Comparison of ENCODE assay signal across 17 cellular contexts in genomic region chr2:33209976-33210375, GRCh38.
DNase-seq lines count a peak whose midpoint lies in the region; ATAC-seq and TF ChIP-seq lines count a peak whose summit lies in the region.
"Had no signal": no experiment of that assay in that cellular context is flagged by ENCODE, and none has a peak within 500 bp of the region (broad histone marks: within the 10 kb centered on the region; RNA-seq: fewer than 3 reads in every experiment).

No MANE protein-coding gene starts in this region.

- H3K36me3 Mint-ChIP-seq in neural crest cell (ENCODE audit: low read depth) (no peaks in the 10 kb centered on the region), CD14-positive monocyte (no peaks in the 10 kb centered on the region)

- H3K4me3 Mint-ChIP-seq in neural crest cell (no peak overlapping the region), CD14-positive monocyte (no peak overlapping the region)
- H3K4me3 Mint-ChIP-seq: activated CD4-positive, alpha-beta T cell treated with anti-CD3 and anti-CD28 coated beads, Interleukin-2, amount 10 ng/mL, durations not matched to agents 7 days and 5 days; B cell; T-helper 2 cell treated with Interferon-gamma antibody and Interleukin-4, amounts not matched to agents 5 μg/mL and 100 μg/mL, for 36 hours had no signal

- H3K4me1 Mint-ChIP-seq in neural crest cell = peaks cover 6% of the 10 kb centered on the region
- H3K4me1 Mint-ChIP-seq in CD14-positive monocyte = peaks cover 8% of the 10 kb centered on the region
- H3K4me1 Mint-ChIP-seq: activated CD4-positive, alpha-beta T cell treated with anti-CD3 and anti-CD28 coated beads, Interleukin-2, amount 10 ng/mL, durations not matched to agents 7 days and 5 days had no signal

- H3K27ac Mint-ChIP-seq in neural crest cell (ENCODE audit: unreplicated experiment) (peak overlapping the region; percentile 23), CD14-positive monocyte (no peak overlapping the region)
- H3K27ac Mint-ChIP-seq: activated CD4-positive, alpha-beta T cell treated with anti-CD3 and anti-CD28 coated beads, Interleukin-2, amount 10 ng/mL, durations not matched to agents 7 days and 5 days; B cell; T-helper 2 cell treated with Interferon-gamma antibody and Interleukin-4, amounts not matched to agents 5 μg/mL and 100 μg/mL, for 36 hours had no signal

- no peaks in the 10 kb centered on the region for H3K27me3 Mint-ChIP-seq in neural crest cell (ENCODE audit: low read depth)
- peaks cover 0 to 2% (median 1%) of the 10 kb centered on the region in 3 donors for H3K27me3 Mint-ChIP-seq in CD14-positive monocyte (ENCODE audit: low read depth in 3 of 3)

- DNase-seq in Daoy (ENCODE audit: low read depth) (peak; percentile 49), RPMI7951 (ENCODE audit: low read depth) (peak; percentile 55), epithelial cell of prostate (ENCODE audit: low read depth, low spot score) (no peak), neural crest cell (ENCODE audit: low read depth, low spot score) (no peak), activated gamma-delta T cell (lab: John Stamatoyannopoulos, UW) (no peak), CD14-positive monocyte (ENCODE audit: low spot score) (no peak), cerebellar nuclear complex (lab: John Stamatoyannopoulos, UW) (no peak)
- DNase-seq: activated CD4-positive, alpha-beta T cell treated with anti-CD3 and anti-CD28 coated beads, Interleukin-2, amount 10 ng/mL, durations not matched to agents 7 days and 5 days; central memory CD4-positive, alpha-beta T cell; mucosa of descending colon; NCI-H1105; NCI-H510A treated with DMSO at 0.1 percent for 48 hours; stimulated activated CD4-positive, alpha-beta T cell treated with anti-CD3 and anti-CD28 coated beads, Interleukin-4, amount 100 ng/mL, for 1 hour; stimulated activated naive CD8-positive, alpha-beta T cell treated with anti-CD3 and anti-CD28 coated beads, Interleukin-15, Interleukin-2, amounts not matched to agents 100 U/mL and 50 U/mL, for 24 hours had no signal

- ATAC-seq in HG02973 (IDR thresholded peaks at IDR 0.05; ENCODE audit: unreplicated experiment) = no peak
- ATAC-seq: stimulated activated naive CD8-positive, alpha-beta T cell treated with anti-CD3 and anti-CD28 coated beads, Interleukin-15, Interleukin-2, amounts not matched to agents 100 U/mL and 50 U/mL, for 24 hours had no signal

- H3K9me3 Mint-ChIP-seq in neural crest cell = no peaks in the 10 kb centered on the region
- peaks cover 0 to 3% (median 0%) of the 10 kb centered on the region in 7 donors for H3K9me3 Mint-ChIP-seq in CD14-positive monocyte
- H3K9me3 Mint-ChIP-seq: activated CD4-positive, alpha-beta T cell treated with anti-CD3 and anti-CD28 coated beads, Interleukin-2, amount 10 ng/mL, durations not matched to agents 7 days and 5 days; T-helper 2 cell treated with Interferon-gamma antibody and Interleukin-4, amounts not matched to agents 5 μg/mL and 100 μg/mL, for 36 hours had no signal

- no peak for TF ChIP-seq CTCF in neural crest cell (conservative IDR thresholded peaks at IDR 0.05)
- TF ChIP-seq CTCF in CD14-positive monocyte (IDR thresholded peaks at IDR 0.05) = no peak

- intact Hi-C loops in CD14-positive monocyte (cut with micrococcal nuclease) = no loop called here

- peak overlapping the region; percentile 87 for H3K27ac ChIP-seq in epithelial cell of prostate

Comparison
In these comparisons a context has a peak if more than half of its experiments do, and no peak if none do; other contexts are left out.
1. DNase-seq: peak in Daoy (single experiment) and RPMI7951 (single experiment); none in epithelial cell of prostate (single experiment), neural crest cell (single experiment), activated gamma-delta T cell (single experiment), CD14-positive monocyte (single experiment) and cerebellar nuclear complex (0 of 2).